16 cellular contexts compared by ENCODE assay signal in the genomic region with DNA sequence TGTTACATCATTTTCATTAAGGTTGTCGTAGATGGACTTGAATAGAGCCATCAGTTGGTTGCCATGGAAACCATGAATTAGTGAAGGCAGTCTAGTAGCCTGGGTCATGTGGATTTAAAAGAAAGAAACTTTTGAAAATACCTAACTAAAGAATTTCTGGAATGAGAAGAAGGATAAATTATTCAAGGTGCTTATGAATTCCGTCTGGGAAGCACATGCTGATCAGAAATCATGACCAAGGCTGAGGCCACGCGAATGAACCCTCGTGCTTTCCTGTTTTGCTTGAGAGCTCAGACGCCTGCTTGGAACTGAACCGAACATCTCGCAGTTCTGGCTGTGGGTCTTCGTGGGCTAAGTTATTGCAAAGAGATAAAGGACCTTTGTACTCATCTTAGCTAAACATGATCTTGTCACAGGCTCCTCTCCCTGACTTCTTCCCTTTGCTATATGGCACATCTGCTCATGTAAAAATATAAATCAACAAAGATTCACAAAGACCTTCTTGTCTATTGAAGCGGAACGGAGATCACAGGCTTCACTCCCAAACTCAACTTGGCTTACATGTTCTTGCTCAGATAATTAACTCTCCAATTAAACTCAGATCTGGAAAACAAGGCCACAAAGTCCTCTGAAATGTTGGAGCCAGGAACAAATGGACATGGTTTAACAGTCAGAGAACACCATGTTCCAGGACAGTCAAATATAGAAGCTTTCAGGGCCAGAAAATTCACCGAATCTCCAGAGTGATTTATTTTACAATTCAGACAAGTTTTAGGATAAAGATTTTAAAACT.
DNase-seq lines count a peak whose midpoint lies in the region; ATAC-seq and TF ChIP-seq lines count a peak whose summit lies in the region.
"Had no signal": no experiment of that assay in that cellular context is flagged by ENCODE, and none has a peak within 500 bp of the region (broad histone marks: within the 10 kb centered on the region; RNA-seq: fewer than 3 reads in every experiment).

No MANE protein-coding gene starts in this region.

- H3K9me3 ChIP-seq in ovary: no peaks in the 10 kb centered on the region
- H3K9me3 ChIP-seq: upper lobe of left lung had no signal

- no peak for TF ChIP-seq CTCF in AG10803 (conservative IDR thresholded peaks at IDR 0.05; ENCODE audit: low read length)
- TF ChIP-seq CTCF in ovary (IDR thresholded peaks at IDR 0.05): no peak
- no peak for TF ChIP-seq CTCF in omental fat pad (IDR thresholded peaks at IDR 0.05)

- H3K27ac ChIP-seq in angular gyrus (ENCODE audit: low read depth, low read length) (peak overlapping the region; percentile 62), ovary (no peak overlapping the region)
- H3K27ac ChIP-seq: brain microvascular endothelial cell, upper lobe of left lung had no signal

- peaks cover 4% of the 10 kb centered on the region for H3K4me1 ChIP-seq in ovary (ENCODE audit: insufficient read depth)

- intact Hi-C loops in ovary (cut with DNase I): no loop called here

- ATAC-seq in HG03354 (IDR thresholded peaks at IDR 0.05; ENCODE audit: poor library complexity, severe bottlenecking, unreplicated experiment) (no peak), omental fat pad (ENCODE audit: low FRiP score) (no peak), GM21515 (IDR thresholded peaks at IDR 0.05; ENCODE audit: unreplicated experiment) (no peak)
- ATAC-seq: T-cell had no signal

- WGBS in ovary, 3 donors: 25 to 30% (median 25%) methylated on average over 12 of the region's 12 CpGs

- TF ChIP-seq POLR2A in ovary (IDR thresholded peaks at IDR 0.05): no peak

- DNase-seq in AG10803 (ENCODE audit: low read depth): peak; percentile 66
- DNase-seq in foreskin melanocyte: peak; percentile 87
- DNase-seq in ovary: peak in 3 of 5 donors; percentile 38 to 57 (median 39)
- DNase-seq in CD1c-positive myeloid dendritic cell (ENCODE audit: extremely low spot score): no peak
- no peak for DNase-seq in omental fat pad (ENCODE audit: low spot score)
- DNase-seq: activated B cell treated with CpG ODN at 0.5 μM for 24 hours; activated naive CD4-positive, alpha-beta T cell; brain microvascular endothelial cell; NCI-H187 treated with DMSO at 0.1 percent for 48 hours; NCI-H524 treated with DMSO at 0.1 percent for 48 hours; stimulated activated CD8-positive, alpha-beta memory T cell treated with anti-CD3 and anti-CD28 coated beads, Interleukin-4, amount 100 ng/mL, for 48 hours; T-cell; upper lobe of left lung had no signal

- no peaks in the 10 kb centered on the region for H3K36me3 ChIP-seq in ovary
- H3K36me3 ChIP-seq: brain microvascular endothelial cell, upper lobe of left lung had no signal

- H3K27me3 ChIP-seq in ovary: no peaks in the 10 kb centered on the region
- H3K27me3 ChIP-seq: brain microvascular endothelial cell, upper lobe of left lung had no signal

- H3K4me3 ChIP-seq in AG10803 (ENCODE audit: low read length) (no peak overlapping the region), ovary (no peak overlapping the region)
- H3K4me3 ChIP-seq: upper lobe of left lung had no signal

- peak; percentile 79 for TF ChIP-seq EP300 in ovary (IDR thresholded peaks at IDR 0.05)

Comparison
In these comparisons a context has a peak if more than half of its experiments do, and no peak if none do; other contexts are left out.
1. DNase-seq: peak in AG10803 (single experiment), foreskin melanocyte (single experiment) and ovary (3 of 5); none in CD1c-positive myeloid dendritic cell (single experiment) and omental fat pad (single experiment).